ENCODE assay signal across 1 cellular context in the genomic region with DNA sequence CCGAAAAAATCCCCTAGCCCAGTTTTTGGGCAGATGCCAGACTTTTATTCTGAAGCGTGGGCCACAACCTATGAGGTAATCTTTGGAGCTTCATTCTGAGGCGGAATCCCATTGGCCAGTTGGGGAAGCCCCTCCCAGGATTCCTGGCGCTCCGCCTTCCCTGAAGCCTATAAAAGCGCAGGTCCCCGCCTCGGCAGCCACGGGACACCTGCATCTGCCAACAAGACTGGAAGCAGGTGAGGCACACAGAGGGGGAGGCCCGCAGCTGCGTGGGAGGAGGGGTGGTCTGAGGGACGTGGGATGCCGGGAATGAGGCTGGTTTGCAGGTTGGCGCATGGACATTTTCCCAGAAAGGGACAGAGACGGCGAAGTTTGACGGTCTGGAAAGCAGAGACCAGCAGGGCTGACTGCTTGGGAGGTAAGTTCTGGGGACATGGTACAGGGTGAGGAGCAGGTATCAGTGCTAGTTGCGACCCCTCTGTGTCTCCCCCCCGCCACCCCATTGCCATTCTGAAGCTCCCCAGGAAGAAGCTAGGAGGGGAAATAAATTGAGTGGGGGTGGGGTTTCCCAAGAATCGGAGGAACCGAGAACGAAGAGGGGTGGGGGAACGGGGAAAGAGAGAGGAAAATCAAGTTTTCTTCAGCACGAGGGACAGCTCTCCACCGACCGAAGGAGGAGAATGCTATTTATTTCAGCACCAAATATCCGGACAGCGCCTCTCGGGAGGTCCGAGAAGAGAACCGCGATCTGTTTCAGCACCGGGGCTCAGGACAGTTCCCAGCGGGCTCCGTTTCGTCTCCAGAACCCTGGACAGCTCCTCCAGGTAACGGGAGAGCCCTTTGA.
A peak's percentile ranks its signal among the peaks of the same experiment; 100 is the strongest.
TF ChIP-seq lines count a peak whose summit lies in the region.

No MANE protein-coding gene starts in this region.

TF ChIP-seq in HEK293, 187 proteins besides CTCF, POLR2A, EP300 and RAD21 (continued from another document):
- TF ChIP-seq, protein P1, sequence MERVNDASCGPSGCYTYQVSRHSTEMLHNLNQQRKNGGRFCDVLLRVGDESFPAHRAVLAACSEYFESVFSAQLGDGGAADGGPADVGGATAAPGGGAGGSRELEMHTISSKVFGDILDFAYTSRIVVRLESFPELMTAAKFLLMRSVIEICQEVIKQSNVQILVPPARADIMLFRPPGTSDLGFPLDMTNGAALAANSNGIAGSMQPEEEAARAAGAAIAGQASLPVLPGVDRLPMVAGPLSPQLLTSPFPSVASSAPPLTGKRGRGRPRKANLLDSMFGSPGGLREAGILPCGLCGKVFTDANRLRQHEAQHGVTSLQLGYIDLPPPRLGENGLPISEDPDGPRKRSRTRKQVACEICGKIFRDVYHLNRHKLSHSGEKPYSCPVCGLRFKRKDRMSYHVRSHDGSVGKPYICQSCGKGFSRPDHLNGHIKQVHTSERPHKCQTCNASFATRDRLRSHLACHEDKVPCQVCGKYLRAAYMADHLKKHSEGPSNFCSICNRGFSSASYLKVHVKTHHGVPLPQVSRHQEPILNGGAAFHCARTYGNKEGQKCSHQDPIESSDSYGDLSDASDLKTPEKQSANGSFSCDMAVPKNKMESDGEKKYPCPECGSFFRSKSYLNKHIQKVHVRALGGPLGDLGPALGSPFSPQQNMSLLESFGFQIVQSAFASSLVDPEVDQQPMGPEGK (tag by site-specific recombination; IDR thresholded peaks at IDR 0.05), result 0 out of 2 replicates have a peak, but pooled peaks have one; percentile 35
- TF ChIP-seq GFI1B (tag by site-specific recombination; IDR thresholded peaks at IDR 0.05) (no peak), YY2 (tag by site-specific recombination; IDR thresholded peaks at IDR 0.05) (peak; percentile 73), ZNF140 (tag by site-specific recombination; IDR thresholded peaks at IDR 0.05) (no peak; the same call in 1 of the 2 replicates), ZNF366 (tag by site-specific recombination; conservative IDR thresholded peaks at IDR 0.05) (peak; percentile 56), ZNF76 (tag by site-specific recombination; IDR thresholded peaks at IDR 0.05; ENCODE audit: borderline replicate concordance, low read depth) (0 out of 2 replicates have a peak, but pooled peaks have one; percentile 14), ZNF623 (tag by site-specific recombination; IDR thresholded peaks at IDR 0.05) (0 out of 2 replicates have a peak, but pooled peaks have one; percentile 7), ZNF610 (tag by site-specific recombination; IDR thresholded peaks at IDR 0.05; ENCODE audit: borderline replicate concordance) (peak; percentile 87), ZNF596 (tag by site-specific recombination; IDR thresholded peaks at IDR 0.05) (peak; percentile 39; the same call in 1 of the 2 replicates), KLF9 (tag by site-specific recombination; IDR thresholded peaks at IDR 0.05; ENCODE audit: low read depth) (no peak), HOXD13 (CRISPR knock-in tag; IDR thresholded peaks at IDR 0.05; ENCODE audit: borderline replicate concordance) (peak; percentile 98), ZNF391 (tag by site-specific recombination; IDR thresholded peaks at IDR 0.05; ENCODE audit: borderline replicate concordance, low read depth) (no peak), MEIS1 (CRISPR knock-in tag; IDR thresholded peaks at IDR 0.05; ENCODE audit: borderline replicate concordance) (peak; percentile 97), ZNF548 (tag by site-specific recombination; IDR thresholded peaks at IDR 0.05) (no peak), ZFHX2 (tag by site-specific recombination; conservative IDR thresholded peaks at IDR 0.05) (peak; percentile 93), ZNF600 (tag by site-specific recombination; IDR thresholded peaks at IDR 0.05) (0 out of 2 replicates have a peak, but pooled peaks have one; percentile 27)
- TF ChIP-seq, protein P2, sequence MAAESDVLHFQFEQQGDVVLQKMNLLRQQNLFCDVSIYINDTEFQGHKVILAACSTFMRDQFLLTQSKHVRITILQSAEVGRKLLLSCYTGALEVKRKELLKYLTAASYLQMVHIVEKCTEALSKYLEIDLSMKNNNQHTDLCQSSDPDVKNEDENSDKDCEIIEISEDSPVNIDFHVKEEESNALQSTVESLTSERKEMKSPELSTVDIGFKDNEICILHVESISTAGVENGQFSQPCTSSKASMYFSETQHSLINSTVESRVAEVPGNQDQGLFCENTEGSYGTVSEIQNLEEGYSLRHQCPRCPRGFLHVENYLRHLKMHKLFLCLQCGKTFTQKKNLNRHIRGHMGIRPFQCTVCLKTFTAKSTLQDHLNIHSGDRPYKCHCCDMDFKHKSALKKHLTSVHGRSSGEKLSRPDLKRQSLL (tag by site-specific recombination; IDR thresholded peaks at IDR 0.05), result peak; percentile 91
- TF ChIP-seq, protein P3, sequence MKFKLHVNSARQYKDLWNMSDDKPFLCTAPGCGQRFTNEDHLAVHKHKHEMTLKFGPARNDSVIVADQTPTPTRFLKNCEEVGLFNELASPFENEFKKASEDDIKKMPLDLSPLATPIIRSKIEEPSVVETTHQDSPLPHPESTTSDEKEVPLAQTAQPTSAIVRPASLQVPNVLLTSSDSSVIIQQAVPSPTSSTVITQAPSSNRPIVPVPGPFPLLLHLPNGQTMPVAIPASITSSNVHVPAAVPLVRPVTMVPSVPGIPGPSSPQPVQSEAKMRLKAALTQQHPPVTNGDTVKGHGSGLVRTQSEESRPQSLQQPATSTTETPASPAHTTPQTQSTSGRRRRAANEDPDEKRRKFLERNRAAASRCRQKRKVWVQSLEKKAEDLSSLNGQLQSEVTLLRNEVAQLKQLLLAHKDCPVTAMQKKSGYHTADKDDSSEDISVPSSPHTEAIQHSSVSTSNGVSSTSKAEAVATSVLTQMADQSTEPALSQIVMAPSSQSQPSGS (tag by site-specific recombination; IDR thresholded peaks at IDR 0.05; ENCODE audit: low read depth), result 0 out of 2 replicates have a peak, but pooled peaks have one; percentile 55
- TF ChIP-seq, protein P4, sequence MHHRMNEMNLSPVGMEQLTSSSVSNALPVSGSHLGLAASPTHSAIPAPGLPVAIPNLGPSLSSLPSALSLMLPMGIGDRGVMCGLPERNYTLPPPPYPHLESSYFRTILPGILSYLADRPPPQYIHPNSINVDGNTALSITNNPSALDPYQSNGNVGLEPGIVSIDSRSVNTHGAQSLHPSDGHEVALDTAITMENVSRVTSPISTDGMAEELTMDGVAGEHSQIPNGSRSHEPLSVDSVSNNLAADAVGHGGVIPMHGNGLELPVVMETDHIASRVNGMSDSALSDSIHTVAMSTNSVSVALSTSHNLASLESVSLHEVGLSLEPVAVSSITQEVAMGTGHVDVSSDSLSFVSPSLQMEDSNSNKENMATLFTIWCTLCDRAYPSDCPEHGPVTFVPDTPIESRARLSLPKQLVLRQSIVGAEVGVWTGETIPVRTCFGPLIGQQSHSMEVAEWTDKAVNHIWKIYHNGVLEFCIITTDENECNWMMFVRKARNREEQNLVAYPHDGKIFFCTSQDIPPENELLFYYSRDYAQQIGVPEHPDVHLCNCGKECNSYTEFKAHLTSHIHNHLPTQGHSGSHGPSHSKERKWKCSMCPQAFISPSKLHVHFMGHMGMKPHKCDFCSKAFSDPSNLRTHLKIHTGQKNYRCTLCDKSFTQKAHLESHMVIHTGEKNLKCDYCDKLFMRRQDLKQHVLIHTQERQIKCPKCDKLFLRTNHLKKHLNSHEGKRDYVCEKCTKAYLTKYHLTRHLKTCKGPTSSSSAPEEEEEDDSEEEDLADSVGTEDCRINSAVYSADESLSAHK (tag by site-specific recombination; IDR thresholded peaks at IDR 0.05), result 0 out of 2 replicates have a peak, but pooled peaks have one; percentile 15
- TF ChIP-seq, protein P5, sequence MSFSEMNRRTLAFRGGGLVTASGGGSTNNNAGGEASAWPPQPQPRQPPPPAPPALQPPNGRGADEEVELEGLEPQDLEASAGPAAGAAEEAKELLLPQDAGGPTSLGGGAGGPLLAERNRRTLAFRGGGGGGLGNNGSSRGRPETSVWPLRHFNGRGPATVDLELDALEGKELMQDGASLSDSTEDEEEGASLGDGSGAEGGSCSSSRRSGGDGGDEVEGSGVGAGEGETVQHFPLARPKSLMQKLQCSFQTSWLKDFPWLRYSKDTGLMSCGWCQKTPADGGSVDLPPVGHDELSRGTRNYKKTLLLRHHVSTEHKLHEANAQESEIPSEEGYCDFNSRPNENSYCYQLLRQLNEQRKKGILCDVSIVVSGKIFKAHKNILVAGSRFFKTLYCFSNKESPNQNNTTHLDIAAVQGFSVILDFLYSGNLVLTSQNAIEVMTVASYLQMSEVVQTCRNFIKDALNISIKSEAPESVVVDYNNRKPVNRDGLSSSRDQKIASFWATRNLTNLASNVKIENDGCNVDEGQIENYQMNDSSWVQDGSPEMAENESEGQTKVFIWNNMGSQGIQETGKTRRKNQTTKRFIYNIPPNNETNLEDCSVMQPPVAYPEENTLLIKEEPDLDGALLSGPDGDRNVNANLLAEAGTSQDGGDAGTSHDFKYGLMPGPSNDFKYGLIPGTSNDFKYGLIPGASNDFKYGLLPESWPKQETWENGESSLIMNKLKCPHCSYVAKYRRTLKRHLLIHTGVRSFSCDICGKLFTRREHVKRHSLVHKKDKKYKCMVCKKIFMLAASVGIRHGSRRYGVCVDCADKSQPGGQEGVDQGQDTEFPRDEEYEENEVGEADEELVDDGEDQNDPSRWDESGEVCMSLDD (tag by site-specific recombination; IDR thresholded peaks at IDR 0.05), result 0 out of 2 replicates have a peak, but pooled peaks have one; percentile 16
- TF ChIP-seq, protein P6, sequence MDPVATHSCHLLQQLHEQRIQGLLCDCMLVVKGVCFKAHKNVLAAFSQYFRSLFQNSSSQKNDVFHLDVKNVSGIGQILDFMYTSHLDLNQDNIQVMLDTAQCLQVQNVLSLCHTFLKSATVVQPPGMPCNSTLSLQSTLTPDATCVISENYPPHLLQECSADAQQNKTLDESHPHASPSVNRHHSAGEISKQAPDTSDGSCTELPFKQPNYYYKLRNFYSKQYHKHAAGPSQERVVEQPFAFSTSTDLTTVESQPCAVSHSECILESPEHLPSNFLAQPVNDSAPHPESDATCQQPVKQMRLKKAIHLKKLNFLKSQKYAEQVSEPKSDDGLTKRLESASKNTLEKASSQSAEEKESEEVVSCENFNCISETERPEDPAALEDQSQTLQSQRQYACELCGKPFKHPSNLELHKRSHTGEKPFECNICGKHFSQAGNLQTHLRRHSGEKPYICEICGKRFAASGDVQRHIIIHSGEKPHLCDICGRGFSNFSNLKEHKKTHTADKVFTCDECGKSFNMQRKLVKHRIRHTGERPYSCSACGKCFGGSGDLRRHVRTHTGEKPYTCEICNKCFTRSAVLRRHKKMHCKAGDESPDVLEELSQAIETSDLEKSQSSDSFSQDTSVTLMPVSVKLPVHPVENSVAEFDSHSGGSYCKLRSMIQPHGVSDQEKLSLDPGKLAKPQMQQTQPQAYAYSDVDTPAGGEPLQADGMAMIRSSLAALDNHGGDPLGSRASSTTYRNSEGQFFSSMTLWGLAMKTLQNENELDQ (tag by site-specific recombination; IDR thresholded peaks at IDR 0.05; ENCODE audit: low read depth), result no peak
